1 cellular context compared by ENCODE assay signal in the genomic region with DNA sequence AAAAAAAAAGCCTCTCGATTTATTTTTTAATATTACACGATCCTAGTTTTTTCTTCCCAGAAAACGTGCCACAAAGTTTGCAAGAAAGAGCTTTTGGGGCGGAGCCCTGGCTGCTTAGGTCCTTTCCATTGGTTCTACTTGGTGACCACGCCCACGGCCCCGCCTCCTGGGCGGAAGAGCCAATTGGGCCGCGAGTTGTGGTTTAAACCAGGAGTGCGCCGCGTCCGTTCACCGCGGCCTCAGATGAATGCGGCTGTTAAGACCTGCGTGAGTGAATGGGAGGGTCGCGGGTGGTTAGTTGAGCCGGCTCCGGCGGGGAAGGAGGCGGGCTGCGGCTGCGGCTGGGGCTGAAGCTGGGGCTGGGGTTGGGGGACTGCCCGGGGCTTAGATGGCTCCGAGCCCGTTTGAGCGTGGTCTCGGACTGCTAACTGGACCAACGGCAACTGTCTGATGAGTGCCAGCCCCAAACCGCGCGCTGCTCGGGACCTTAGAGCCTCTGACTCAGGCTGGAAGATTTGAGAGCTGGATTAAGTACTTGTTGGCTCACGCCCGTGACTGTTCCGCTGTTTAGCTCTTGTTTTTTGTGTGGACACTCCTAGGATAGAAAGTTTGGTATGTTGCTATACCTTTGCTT.
TF ChIP-seq lines count a peak whose summit lies in the region.

A gene (plus strand): TSS at position 231 of the 634 bp plus-strand sequence. CDS start 458 bp downstream, outside the sequence.

TF ChIP-seq in HepG2, 621 proteins besides CTCF, POLR2A, EP300 and RAD21 (continues in another document):
- TF ChIP-seq KMT2B (CRISPR knock-in tag; IDR thresholded peaks at IDR 0.05) (peak; percentile 66; the same call in 1 of the 2 replicates), ZNF556 (CRISPR knock-in tag; IDR thresholded peaks at IDR 0.05; ENCODE audit: borderline replicate concordance) (no peak), ZNF530 (CRISPR knock-in tag; IDR thresholded peaks at IDR 0.05; ENCODE audit: low read depth) (no peak), RXRB (CRISPR knock-in tag; IDR thresholded peaks at IDR 0.05; ENCODE audit: borderline replicate concordance) (no peak), TMF1 (CRISPR knock-in tag; IDR thresholded peaks at IDR 0.05; ENCODE audit: low read depth) (no peak), ZNF850 (CRISPR knock-in tag; conservative IDR thresholded peaks at IDR 0.05) (no peak), RCOR2 (CRISPR knock-in tag; IDR thresholded peaks at IDR 0.05) (no peak), TBL1XR1 (IDR thresholded peaks at IDR 0.05; ENCODE audit: borderline replicate concordance, low read length, partially characterized antibody) (no peak), NFKB2 (CRISPR knock-in tag; IDR thresholded peaks at IDR 0.05; ENCODE audit: borderline replicate concordance) (no peak), ZNF143 (CRISPR knock-in tag; IDR thresholded peaks at IDR 0.05) (no peak), NFRKB (IDR thresholded peaks at IDR 0.05) (no peak), HOXA5 (CRISPR knock-in tag; IDR thresholded peaks at IDR 0.05) (0 out of 2 replicates have a peak, but pooled peaks have one; percentile 59), THAP11 (CRISPR knock-in tag; IDR thresholded peaks at IDR 0.05) (no peak; the same call in 1 of the 2 replicates), MTA3 (CRISPR knock-in tag; IDR thresholded peaks at IDR 0.05) (no peak), DR1 (CRISPR knock-in tag; IDR thresholded peaks at IDR 0.05) (0 out of 2 replicates have a peak, but pooled peaks have one; percentile 57), PHF20 (CRISPR knock-in tag; IDR thresholded peaks at IDR 0.05) (no peak), ZNF761 (CRISPR knock-in tag; conservative IDR thresholded peaks at IDR 0.05) (no peak), ZNF484 (CRISPR knock-in tag; IDR thresholded peaks at IDR 0.05; ENCODE audit: borderline replicate concordance, low read depth) (no peak), ZZZ3 (CRISPR knock-in tag; IDR thresholded peaks at IDR 0.05; ENCODE audit: borderline replicate concordance) (no peak), STAT5B (CRISPR knock-in tag; IDR thresholded peaks at IDR 0.05) (no peak), IRX3 (CRISPR knock-in tag; IDR thresholded peaks at IDR 0.05; ENCODE audit: borderline replicate concordance, low read depth) (no peak), POLR2G (IDR thresholded peaks at IDR 0.05; ENCODE audit: low read depth, low read length) (peak; percentile 85), ZC3H13 (CRISPR knock-in tag; IDR thresholded peaks at IDR 0.05) (no peak), ZNF232 (CRISPR knock-in tag; IDR thresholded peaks at IDR 0.05; ENCODE audit: borderline replicate concordance) (peak; percentile 54; the same call in 1 of the 2 replicates), ZNF264 (CRISPR knock-in tag; IDR thresholded peaks at IDR 0.05) (no peak), ZNF567 (CRISPR knock-in tag; IDR thresholded peaks at IDR 0.05; ENCODE audit: borderline replicate concordance) (no peak), ZNF557 (CRISPR knock-in tag; IDR thresholded peaks at IDR 0.05) (no peak), HOXA3 (CRISPR knock-in tag; IDR thresholded peaks at IDR 0.05) (peak; percentile 46; the same call in 1 of the 2 replicates), ZNF138 (CRISPR knock-in tag; IDR thresholded peaks at IDR 0.05; ENCODE audit: low read depth) (no peak), YEATS4 (CRISPR knock-in tag; IDR thresholded peaks at IDR 0.05; ENCODE audit: borderline replicate concordance) (peak; percentile 27; the same call in 1 of the 2 replicates), ZNF644 (CRISPR knock-in tag; IDR thresholded peaks at IDR 0.05; ENCODE audit: low read depth) (no peak), THYN1 (CRISPR knock-in tag; IDR thresholded peaks at IDR 0.05; ENCODE audit: borderline replicate concordance, low read depth) (no peak), RBFOX2 (IDR thresholded peaks at IDR 0.05; ENCODE audit: low read depth, low read length) (peak; percentile 71), MEIS1 (CRISPR knock-in tag; IDR thresholded peaks at IDR 0.05; ENCODE audit: borderline replicate concordance) (no peak), FOXC1 (CRISPR knock-in tag; IDR thresholded peaks at IDR 0.05; ENCODE audit: borderline replicate concordance) (no peak), JARID2 (CRISPR knock-in tag; IDR thresholded peaks at IDR 0.05; ENCODE audit: insufficient replicate concordance) (no peak), PHF5A (CRISPR knock-in tag; IDR thresholded peaks at IDR 0.05; ENCODE audit: low read depth, unreplicated experiment) (no peak), NCOR1 (IDR thresholded peaks at IDR 0.05; ENCODE audit: borderline replicate concordance, low read length) (no peak; the same call in 1 of the 2 replicates), KLF12 (CRISPR knock-in tag; IDR thresholded peaks at IDR 0.05; ENCODE audit: borderline replicate concordance) (no peak), XBP1 (CRISPR knock-in tag; IDR thresholded peaks at IDR 0.05) (no peak), ZNF235 (CRISPR knock-in tag; IDR thresholded peaks at IDR 0.05; ENCODE audit: borderline replicate concordance) (no peak), ZMAT3 (CRISPR knock-in tag; conservative IDR thresholded peaks at IDR 0.05) (0 out of 2 replicates have a peak, but pooled peaks have one; percentile 37), MZF1 (CRISPR knock-in tag; IDR thresholded peaks at IDR 0.05; ENCODE audit: borderline replicate concordance) (no peak), KAT8 (CRISPR knock-in tag; IDR thresholded peaks at IDR 0.05) (peak; percentile 39; the same call in 1 of the 2 replicates), KDM6A (CRISPR knock-in tag; IDR thresholded peaks at IDR 0.05; ENCODE audit: low read depth) (no peak), ZNF547 (CRISPR knock-in tag; IDR thresholded peaks at IDR 0.05) (no peak), ZNF501 (CRISPR knock-in tag; IDR thresholded peaks at IDR 0.05) (no peak)
- TF ChIP-seq, protein P1, sequence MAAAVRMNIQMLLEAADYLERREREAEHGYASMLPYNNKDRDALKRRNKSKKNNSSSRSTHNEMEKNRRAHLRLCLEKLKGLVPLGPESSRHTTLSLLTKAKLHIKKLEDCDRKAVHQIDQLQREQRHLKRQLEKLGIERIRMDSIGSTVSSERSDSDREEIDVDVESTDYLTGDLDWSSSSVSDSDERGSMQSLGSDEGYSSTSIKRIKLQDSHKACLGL (CRISPR knock-in tag; IDR thresholded peaks at IDR 0.05): no peak; the same call in 1 of the 2 replicates
- TF ChIP-seq, protein P2, sequence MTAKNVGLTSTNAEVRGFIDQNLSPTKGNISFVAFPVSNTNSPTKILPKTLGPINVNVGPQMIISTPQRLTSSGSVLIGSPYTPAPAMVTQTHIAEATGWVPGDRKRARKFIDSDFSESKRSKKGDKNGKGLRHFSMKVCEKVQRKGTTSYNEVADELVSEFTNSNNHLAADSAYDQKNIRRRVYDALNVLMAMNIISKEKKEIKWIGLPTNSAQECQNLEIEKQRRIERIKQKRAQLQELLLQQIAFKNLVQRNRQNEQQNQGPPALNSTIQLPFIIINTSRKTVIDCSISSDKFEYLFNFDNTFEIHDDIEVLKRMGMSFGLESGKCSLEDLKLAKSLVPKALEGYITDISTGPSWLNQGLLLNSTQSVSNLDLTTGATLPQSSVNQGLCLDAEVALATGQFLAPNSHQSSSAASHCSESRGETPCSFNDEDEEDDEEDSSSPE (CRISPR knock-in tag; IDR thresholded peaks at IDR 0.05): peak; percentile 86
- TF ChIP-seq, protein P3, sequence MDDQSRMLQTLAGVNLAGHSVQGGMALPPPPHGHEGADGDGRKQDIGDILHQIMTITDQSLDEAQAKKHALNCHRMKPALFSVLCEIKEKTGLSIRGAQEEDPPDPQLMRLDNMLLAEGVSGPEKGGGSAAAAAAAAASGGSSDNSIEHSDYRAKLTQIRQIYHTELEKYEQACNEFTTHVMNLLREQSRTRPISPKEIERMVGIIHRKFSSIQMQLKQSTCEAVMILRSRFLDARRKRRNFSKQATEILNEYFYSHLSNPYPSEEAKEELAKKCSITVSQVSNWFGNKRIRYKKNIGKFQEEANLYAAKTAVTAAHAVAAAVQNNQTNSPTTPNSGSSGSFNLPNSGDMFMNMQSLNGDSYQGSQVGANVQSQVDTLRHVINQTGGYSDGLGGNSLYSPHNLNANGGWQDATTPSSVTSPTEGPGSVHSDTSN (CRISPR knock-in tag; IDR thresholded peaks at IDR 0.05; ENCODE audit: borderline replicate concordance): no peak
- TF ChIP-seq, protein P4, sequence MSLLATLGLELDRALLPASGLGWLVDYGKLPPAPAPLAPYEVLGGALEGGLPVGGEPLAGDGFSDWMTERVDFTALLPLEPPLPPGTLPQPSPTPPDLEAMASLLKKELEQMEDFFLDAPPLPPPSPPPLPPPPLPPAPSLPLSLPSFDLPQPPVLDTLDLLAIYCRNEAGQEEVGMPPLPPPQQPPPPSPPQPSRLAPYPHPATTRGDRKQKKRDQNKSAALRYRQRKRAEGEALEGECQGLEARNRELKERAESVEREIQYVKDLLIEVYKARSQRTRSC (CRISPR knock-in tag; IDR thresholded peaks at IDR 0.05; ENCODE audit: low read depth): no peak
- TF ChIP-seq, protein P5, sequence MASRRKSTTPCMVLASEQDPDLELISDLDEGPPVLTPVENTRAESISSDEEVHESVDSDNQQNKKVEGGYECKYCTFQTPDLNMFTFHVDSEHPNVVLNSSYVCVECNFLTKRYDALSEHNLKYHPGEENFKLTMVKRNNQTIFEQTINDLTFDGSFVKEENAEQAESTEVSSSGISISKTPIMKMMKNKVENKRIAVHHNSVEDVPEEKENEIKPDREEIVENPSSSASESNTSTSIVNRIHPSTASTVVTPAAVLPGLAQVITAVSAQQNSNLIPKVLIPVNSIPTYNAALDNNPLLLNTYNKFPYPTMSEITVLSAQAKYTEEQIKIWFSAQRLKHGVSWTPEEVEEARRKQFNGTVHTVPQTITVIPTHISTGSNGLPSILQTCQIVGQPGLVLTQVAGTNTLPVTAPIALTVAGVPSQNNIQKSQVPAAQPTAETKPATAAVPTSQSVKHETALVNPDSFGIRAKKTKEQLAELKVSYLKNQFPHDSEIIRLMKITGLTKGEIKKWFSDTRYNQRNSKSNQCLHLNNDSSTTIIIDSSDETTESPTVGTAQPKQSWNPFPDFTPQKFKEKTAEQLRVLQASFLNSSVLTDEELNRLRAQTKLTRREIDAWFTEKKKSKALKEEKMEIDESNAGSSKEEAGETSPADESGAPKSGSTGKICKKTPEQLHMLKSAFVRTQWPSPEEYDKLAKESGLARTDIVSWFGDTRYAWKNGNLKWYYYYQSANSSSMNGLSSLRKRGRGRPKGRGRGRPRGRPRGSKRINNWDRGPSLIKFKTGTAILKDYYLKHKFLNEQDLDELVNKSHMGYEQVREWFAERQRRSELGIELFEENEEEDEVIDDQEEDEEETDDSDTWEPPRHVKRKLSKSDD (CRISPR knock-in tag; IDR thresholded peaks at IDR 0.05; ENCODE audit: low read depth): 0 out of 2 replicates have a peak, but pooled peaks have one; percentile 51
- TF ChIP-seq, protein P6, sequence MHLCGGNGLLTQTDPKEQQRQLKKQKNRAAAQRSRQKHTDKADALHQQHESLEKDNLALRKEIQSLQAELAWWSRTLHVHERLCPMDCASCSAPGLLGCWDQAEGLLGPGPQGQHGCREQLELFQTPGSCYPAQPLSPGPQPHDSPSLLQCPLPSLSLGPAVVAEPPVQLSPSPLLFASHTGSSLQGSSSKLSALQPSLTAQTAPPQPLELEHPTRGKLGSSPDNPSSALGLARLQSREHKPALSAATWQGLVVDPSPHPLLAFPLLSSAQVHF (CRISPR knock-in tag; IDR thresholded peaks at IDR 0.05): no peak
- TF ChIP-seq, protein P7, sequence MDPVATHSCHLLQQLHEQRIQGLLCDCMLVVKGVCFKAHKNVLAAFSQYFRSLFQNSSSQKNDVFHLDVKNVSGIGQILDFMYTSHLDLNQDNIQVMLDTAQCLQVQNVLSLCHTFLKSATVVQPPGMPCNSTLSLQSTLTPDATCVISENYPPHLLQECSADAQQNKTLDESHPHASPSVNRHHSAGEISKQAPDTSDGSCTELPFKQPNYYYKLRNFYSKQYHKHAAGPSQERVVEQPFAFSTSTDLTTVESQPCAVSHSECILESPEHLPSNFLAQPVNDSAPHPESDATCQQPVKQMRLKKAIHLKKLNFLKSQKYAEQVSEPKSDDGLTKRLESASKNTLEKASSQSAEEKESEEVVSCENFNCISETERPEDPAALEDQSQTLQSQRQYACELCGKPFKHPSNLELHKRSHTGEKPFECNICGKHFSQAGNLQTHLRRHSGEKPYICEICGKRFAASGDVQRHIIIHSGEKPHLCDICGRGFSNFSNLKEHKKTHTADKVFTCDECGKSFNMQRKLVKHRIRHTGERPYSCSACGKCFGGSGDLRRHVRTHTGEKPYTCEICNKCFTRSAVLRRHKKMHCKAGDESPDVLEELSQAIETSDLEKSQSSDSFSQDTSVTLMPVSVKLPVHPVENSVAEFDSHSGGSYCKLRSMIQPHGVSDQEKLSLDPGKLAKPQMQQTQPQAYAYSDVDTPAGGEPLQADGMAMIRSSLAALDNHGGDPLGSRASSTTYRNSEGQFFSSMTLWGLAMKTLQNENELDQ (CRISPR knock-in tag; IDR thresholded peaks at IDR 0.05; ENCODE audit: borderline replicate concordance): no peak
- TF ChIP-seq, protein P8, sequence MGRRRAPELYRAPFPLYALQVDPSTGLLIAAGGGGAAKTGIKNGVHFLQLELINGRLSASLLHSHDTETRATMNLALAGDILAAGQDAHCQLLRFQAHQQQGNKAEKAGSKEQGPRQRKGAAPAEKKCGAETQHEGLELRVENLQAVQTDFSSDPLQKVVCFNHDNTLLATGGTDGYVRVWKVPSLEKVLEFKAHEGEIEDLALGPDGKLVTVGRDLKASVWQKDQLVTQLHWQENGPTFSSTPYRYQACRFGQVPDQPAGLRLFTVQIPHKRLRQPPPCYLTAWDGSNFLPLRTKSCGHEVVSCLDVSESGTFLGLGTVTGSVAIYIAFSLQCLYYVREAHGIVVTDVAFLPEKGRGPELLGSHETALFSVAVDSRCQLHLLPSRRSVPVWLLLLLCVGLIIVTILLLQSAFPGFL (CRISPR knock-in tag; IDR thresholded peaks at IDR 0.05): no peak
- TF ChIP-seq, protein P9, sequence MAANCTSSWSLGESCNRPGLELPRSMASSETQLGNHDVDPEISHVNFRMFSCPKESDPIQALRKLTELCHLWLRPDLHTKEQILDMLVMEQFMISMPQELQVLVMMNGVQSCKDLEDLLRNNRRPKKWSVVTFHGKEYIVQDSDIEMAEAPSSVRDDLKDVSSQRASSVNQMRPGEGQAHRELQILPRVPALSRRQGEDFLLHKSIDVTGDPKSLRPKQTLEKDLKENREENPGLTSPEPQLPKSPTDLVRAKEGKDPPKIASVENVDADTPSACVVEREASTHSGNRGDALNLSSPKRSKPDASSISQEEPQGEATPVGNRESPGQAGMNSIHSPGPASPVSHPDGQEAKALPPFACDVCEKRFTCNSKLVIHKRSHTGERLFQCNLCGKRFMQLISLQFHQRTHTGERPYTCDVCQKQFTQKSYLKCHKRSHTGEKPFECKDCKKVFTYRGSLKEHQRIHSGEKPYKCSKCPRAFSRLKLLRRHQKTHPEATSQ (CRISPR knock-in tag; IDR thresholded peaks at IDR 0.05; ENCODE audit: borderline replicate concordance): no peak
- TF ChIP-seq, protein P10, sequence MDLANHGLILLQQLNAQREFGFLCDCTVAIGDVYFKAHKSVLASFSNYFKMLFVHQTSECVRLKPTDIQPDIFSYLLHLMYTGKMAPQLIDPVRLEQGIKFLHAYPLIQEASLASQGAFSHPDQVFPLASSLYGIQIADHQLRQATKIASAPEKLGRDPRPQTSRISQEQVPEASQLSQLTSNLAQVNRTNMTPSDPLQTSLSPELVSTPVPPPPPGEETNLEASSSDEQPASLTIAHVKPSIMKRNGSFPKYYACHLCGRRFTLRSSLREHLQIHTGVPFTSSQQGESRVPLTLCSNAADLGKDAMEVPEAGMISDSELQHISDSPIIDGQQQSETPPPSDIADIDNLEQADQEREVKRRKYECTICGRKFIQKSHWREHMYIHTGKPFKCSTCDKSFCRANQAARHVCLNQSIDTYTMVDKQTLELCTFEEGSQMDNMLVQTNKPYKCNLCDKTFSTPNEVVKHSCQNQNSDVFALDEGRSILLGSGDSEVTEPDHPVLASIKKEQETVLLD (CRISPR knock-in tag; IDR thresholded peaks at IDR 0.05; ENCODE audit: low read depth): no peak
